9 cellular contexts compared by ENCODE assay signal in genomic region chr16:16096161-16096857, GRCh38.
DNase-seq lines count a peak whose midpoint lies in the region; ATAC-seq and TF ChIP-seq lines count a peak whose summit lies in the region.
"Had no signal": no experiment of that assay in that cellular context is flagged by ENCODE, and none has a peak within 500 bp of the region (broad histone marks: within the 10 kb centered on the region; RNA-seq: fewer than 3 reads in every experiment).

No MANE protein-coding gene starts in this region.

- peaks cover 65% of the 10 kb centered on the region for H3K36me3 ChIP-seq in skeletal muscle satellite cell (ENCODE audit: insufficient read depth, low read length)
- H3K36me3 ChIP-seq in WERI-Rb-1, result peaks cover 32% of the 10 kb centered on the region

- no peaks in the 10 kb centered on the region for H3K9me3 ChIP-seq in skeletal muscle satellite cell (replicated peaks; ENCODE audit: low read length)
- H3K9me3 ChIP-seq in WERI-Rb-1 (ENCODE audit: severe bottlenecking), result no peaks in the 10 kb centered on the region

- H3K27ac ChIP-seq in WERI-Rb-1, result no peak overlapping the region

- H3K9me3 Mint-ChIP-seq in activated T-helper 17 cell treated with anti-CD3 and anti-CD28 coated beads, Interleukin-2, amount 50 U/mL, for 72 hours, result no peaks in the 10 kb centered on the region

- peaks cover 98% of the 10 kb centered on the region for H3K36me3 Mint-ChIP-seq in activated T-helper 17 cell treated with anti-CD3 and anti-CD28 coated beads, Interleukin-2, amount 50 U/mL, for 72 hours (ENCODE audit: low read depth)

- intact Hi-C loops in left ventricle myocardium superior (cut with micrococcal nuclease), result no loop called here

- ATAC-seq in activated T-helper 17 cell treated with anti-CD3 and anti-CD28 coated beads, Interleukin-2, amount 50 U/mL, for 72 hours (replicated peaks), result no peak
- peak; percentile 52 for ATAC-seq in left ventricle myocardium superior
- ATAC-seq in GM19452 (IDR thresholded peaks at IDR 0.05; ENCODE audit: unreplicated experiment), result no peak
- no peak for ATAC-seq in HG02642 (IDR thresholded peaks at IDR 0.05; ENCODE audit: poor library complexity, unreplicated experiment)

- no peak overlapping the region for H3K4me3 ChIP-seq in skeletal muscle satellite cell (ENCODE audit: low read length)
- no peak overlapping the region for H3K4me3 ChIP-seq in WERI-Rb-1 (ENCODE audit: low read depth, low read length)

- peaks cover 6% of the 10 kb centered on the region for H3K4me1 Mint-ChIP-seq in activated T-helper 17 cell treated with anti-CD3 and anti-CD28 coated beads, Interleukin-2, amount 50 U/mL, for 72 hours

- peak; percentile 15 for DNase-seq in ELR (ENCODE audit: low read depth)
- DNase-seq in left ventricle myocardium superior, result peak; percentile 38
- no peak for DNase-seq in NCI-H146 treated with DMSO at 0.1 percent for 48 hours (lab: John Stamatoyannopoulos, UW; ENCODE audit: unreplicated experiment)
- DNase-seq in WERI-Rb-1, result no peak
- DNase-seq: OCI-M1 had no signal

- H3K27ac Mint-ChIP-seq in activated T-helper 17 cell treated with anti-CD3 and anti-CD28 coated beads, Interleukin-2, amount 50 U/mL, for 72 hours, result peak overlapping the region; percentile 54

- H3K4me3 Mint-ChIP-seq in activated T-helper 17 cell treated with anti-CD3 and anti-CD28 coated beads, Interleukin-2, amount 50 U/mL, for 72 hours, result no peak overlapping the region

- H3K4me2 ChIP-seq in skeletal muscle satellite cell (ENCODE audit: low read length), result peak overlapping the region; percentile 3

- H3K27me3 ChIP-seq in skeletal muscle satellite cell (ENCODE audit: control insufficient read depth, insufficient read depth, low read length) (no peaks in the 10 kb centered on the region), WERI-Rb-1 (ENCODE audit: insufficient read depth, low read depth, severe bottlenecking) (no peaks in the 10 kb centered on the region)

- peaks cover 12% of the 10 kb centered on the region for H3K4me1 ChIP-seq in skeletal muscle satellite cell (ENCODE audit: control insufficient read depth, insufficient read depth, low read length)

- no peak for TF ChIP-seq CTCF in WERI-Rb-1 (IDR thresholded peaks at IDR 0.05; ENCODE audit: low read depth, low read length)

- H3K9ac ChIP-seq in skeletal muscle satellite cell (ENCODE audit: low read depth, low read length), result no peak overlapping the region

- H3K27me3 Mint-ChIP-seq in activated T-helper 17 cell treated with anti-CD3 and anti-CD28 coated beads, Interleukin-2, amount 50 U/mL, for 72 hours, result no peaks in the 10 kb centered on the region

Comparison
In these comparisons a context has a peak if more than half of its experiments do, and no peak if none do; other contexts are left out.
1. DNase-seq: peak in ELR (single experiment) and left ventricle myocardium superior (single experiment); none in NCI-H146 treated with DMSO at 0.1 percent for 48 hours (single experiment) and WERI-Rb-1 (single experiment).